ENCODE assay signal across 20 cellular contexts in the genomic region with DNA sequence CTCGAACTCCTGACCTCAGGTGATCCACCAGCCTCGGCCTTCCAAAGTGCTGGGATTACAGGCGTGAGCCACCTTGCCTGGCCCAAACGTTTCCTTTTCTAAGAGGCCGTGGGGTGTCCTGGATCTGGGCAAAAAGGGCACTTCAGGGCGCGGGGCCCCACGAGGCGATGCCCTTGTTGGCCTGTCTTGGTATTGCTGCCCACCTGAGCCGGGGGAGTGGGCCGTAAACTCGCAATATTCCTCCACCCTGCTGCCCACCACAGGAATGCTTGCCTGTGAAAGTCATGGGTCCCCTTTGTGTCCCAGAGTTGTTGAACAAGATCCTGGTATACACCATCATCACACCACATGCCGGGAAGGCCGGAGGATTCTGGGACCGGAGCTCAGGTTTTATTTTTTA. TPM values are rescaled to one million over a fixed set of nuclear protein-coding genes. Genes with fewer than 3 reads are reported as not detected.
DNase-seq lines count a peak whose midpoint lies in the region; ATAC-seq and TF ChIP-seq lines count a peak whose summit lies in the region.
"Had no signal": no experiment of that assay in that cellular context is flagged by ENCODE, and none has a peak within 500 bp of the region (broad histone marks: within the 10 kb centered on the region; RNA-seq: fewer than 3 reads in every experiment).

No MANE protein-coding gene starts in this region.

- H3K27ac ChIP-seq in right atrium auricular region (no peak overlapping the region), Peyer's patch (no peak overlapping the region), neuronal stem cell (replicated peaks; ENCODE audit: low read length) (no peak overlapping the region)
- H3K27ac ChIP-seq: BLaER1 had no signal

- H3K9me3 ChIP-seq in right atrium auricular region (no peaks in the 10 kb centered on the region), Peyer's patch (no peaks in the 10 kb centered on the region), neuronal stem cell (replicated peaks in 1 of 2; ENCODE audit: control insufficient read depth in 2 of 2, insufficient read depth in 1 of 2, low read depth in 1 of 2, low read length in 2 of 2) (peaks cover 0 to 4% of the 10 kb centered on the region in 2 donors)
- H3K9me3 ChIP-seq: BLaER1 had no signal

- no peak overlapping the region for H2BK120ac ChIP-seq in neuronal stem cell (ENCODE audit: low read depth, low read length)

- peaks cover 14% of the 10 kb centered on the region for H3K4me1 Mint-ChIP-seq in activated T-helper 2 cell treated with anti-CD3 and anti-CD28 coated beads, Interferon-gamma antibody, Interleukin-2, Interleukin-4, amounts not matched to agents 10 μg/mL and 5 μg/mL and 100 μg/mL, durations not matched to agents 14 hours and 24 hours and 36 hours (ENCODE audit: low read depth)

- no peaks in the 10 kb centered on the region for H3K36me3 Mint-ChIP-seq in activated T-helper 2 cell treated with anti-CD3 and anti-CD28 coated beads, Interferon-gamma antibody, Interleukin-2, Interleukin-4, amounts not matched to agents 10 μg/mL and 5 μg/mL and 100 μg/mL, durations not matched to agents 14 hours and 24 hours and 36 hours (ENCODE audit: low read depth)
- H3K36me3 Mint-ChIP-seq: CD8-positive, alpha-beta T cell had no signal

- H3K4ac ChIP-seq in neuronal stem cell (ENCODE audit: low read length), result no peak overlapping the region

- intact Hi-C loops in Right ventricle myocardium superior (cut with DNase I), result no loop called here
- intact Hi-C loops in activated T-helper 2 cell treated with anti-CD3 and anti-CD28 coated beads, Interferon-gamma antibody, Interleukin-2, Interleukin-4, amounts not matched to agents 10 μg/mL and 5 μg/mL and 100 μg/mL, durations not matched to agents 14 hours and 24 hours and 36 hours (cut with micrococcal nuclease), result no loop called here

- H3K4me3 Mint-ChIP-seq in activated T-helper 2 cell treated with anti-CD3 and anti-CD28 coated beads, Interferon-gamma antibody, Interleukin-2, Interleukin-4, amounts not matched to agents 10 μg/mL and 5 μg/mL and 100 μg/mL, durations not matched to agents 14 hours and 24 hours and 36 hours (ENCODE audit: low read depth), result no peak overlapping the region
- H3K4me3 Mint-ChIP-seq: CD8-positive, alpha-beta T cell; HFFc6 had no signal

- no peak overlapping the region for H2BK12ac ChIP-seq in neuronal stem cell (ENCODE audit: low read length)

- H2BK15ac ChIP-seq in neuronal stem cell (ENCODE audit: low read length), result no peak overlapping the region

- H3K36me3 ChIP-seq in right atrium auricular region (no peaks in the 10 kb centered on the region), Peyer's patch (no peaks in the 10 kb centered on the region), neuronal stem cell (replicated peaks in 1 of 2; ENCODE audit: control insufficient read depth in 2 of 2, insufficient read depth in 2 of 2, low read length in 2 of 2) (no peaks in the 10 kb centered on the region)
- H3K36me3 ChIP-seq: BLaER1 had no signal

- no peak overlapping the region for H3K27ac Mint-ChIP-seq in activated T-helper 2 cell treated with anti-CD3 and anti-CD28 coated beads, Interferon-gamma antibody, Interleukin-2, Interleukin-4, amounts not matched to agents 10 μg/mL and 5 μg/mL and 100 μg/mL, durations not matched to agents 14 hours and 24 hours and 36 hours
- H3K27ac Mint-ChIP-seq: CD8-positive, alpha-beta T cell; HFFc6 had no signal

- no peak overlapping the region for H4K91ac ChIP-seq in neuronal stem cell (ENCODE audit: low read depth, low read length, poor library complexity)

- no peak overlapping the region for H3K4me2 ChIP-seq in neuronal stem cell (ENCODE audit: insufficient read depth, low read length, poor library complexity, severe bottlenecking)
- H3K4me2 ChIP-seq: BLaER1 had no signal

- peaks cover 3% of the 10 kb centered on the region for H3K9me3 Mint-ChIP-seq in activated T-helper 2 cell treated with anti-CD3 and anti-CD28 coated beads, Interferon-gamma antibody, Interleukin-2, Interleukin-4, amounts not matched to agents 10 μg/mL and 5 μg/mL and 100 μg/mL, durations not matched to agents 14 hours and 24 hours and 36 hours
- H3K9me3 Mint-ChIP-seq: CD8-positive, alpha-beta T cell had no signal

- no peak overlapping the region for H3K9ac ChIP-seq in neuronal stem cell (ENCODE audit: low read depth, low read length, poor library complexity)
- H3K9ac ChIP-seq: BLaER1 had no signal

- H3K18ac ChIP-seq in neuronal stem cell (ENCODE audit: low read length), result no peak overlapping the region

- H3K79me1 ChIP-seq in neuronal stem cell (ENCODE audit: low read depth, low read length), result no peaks in the 10 kb centered on the region

- H4K8ac ChIP-seq in neuronal stem cell (ENCODE audit: low read depth, low read length), result no peak overlapping the region

- H3K23ac ChIP-seq in neuronal stem cell (ENCODE audit: low read depth, low read length, poor library complexity), result no peak overlapping the region

- peaks cover 17% of the 10 kb centered on the region for H3K27me3 Mint-ChIP-seq in activated T-helper 2 cell treated with anti-CD3 and anti-CD28 coated beads, Interferon-gamma antibody, Interleukin-2, Interleukin-4, amounts not matched to agents 10 μg/mL and 5 μg/mL and 100 μg/mL, durations not matched to agents 14 hours and 24 hours and 36 hours (ENCODE audit: low read depth)

- no peak overlapping the region for H3K14ac ChIP-seq in neuronal stem cell (ENCODE audit: low read length)

- ATAC-seq in Right ventricle myocardium superior (ENCODE audit: poor library complexity), result no peak
- no peak for ATAC-seq in GM18505 (IDR thresholded peaks at IDR 0.05; ENCODE audit: unreplicated experiment)
- ATAC-seq: CD8-positive, alpha-beta T cell; Panc1 had no signal

- TF ChIP-seq POLR2A in Peyer's patch (IDR thresholded peaks at IDR 0.05) (no peak), GM18505 (IDR thresholded peaks at IDR 0.05; ENCODE audit: borderline replicate concordance, extremely low read depth, insufficient read depth, insufficient read length) (no peak)

- no peaks in the 10 kb centered on the region for H3K27me3 ChIP-seq in right atrium auricular region
- no peaks in the 10 kb centered on the region for H3K27me3 ChIP-seq in Peyer's patch
- H3K27me3 ChIP-seq in neuronal stem cell (ENCODE audit: control insufficient read depth in 3 of 3, insufficient read depth in 3 of 3, low read depth in 1 of 3, low read length in 3 of 3), result no peaks in the 10 kb centered on the region
- H3K27me3 ChIP-seq: BLaER1 had no signal

- H2AFZ ChIP-seq in neuronal stem cell (ENCODE audit: low read length), result no peak overlapping the region

- DNase-seq in Right ventricle myocardium superior (peak; percentile 19), right atrium auricular region (ENCODE audit: low spot score) (no peak), Peyer's patch (peak in 2 of 3 donors; percentile 9 to 30), neuronal stem cell (ENCODE audit: low spot score) (no peak), ureter (ENCODE audit: low spot score) (peak; percentile 35)
- DNase-seq in activated T-helper 2 cell treated with anti-CD3 and anti-CD28 coated beads, Interferon-gamma antibody, Interleukin-2, Interleukin-4, amounts not matched to agents 10 μg/mL and 5 μg/mL and 100 μg/mL, durations not matched to agents 14 hours and 24 hours and 36 hours (ENCODE audit: low spot score), result no peak
- DNase-seq: Calu3; CD8-positive, alpha-beta T cell; DMS53; HFFc6; KG1; NCI-H1105 treated with DMSO at 0.1 percent for 48 hours; NCI-H1694; NCI-H2081 treated with DMSO at 0.1 percent for 48 hours; NCI-H446 treated with DMSO at 0.1 percent for 48 hours; NCI-H69; SHP77 had no signal

- TF ChIP-seq CTCF in right atrium auricular region (IDR thresholded peaks at IDR 0.05) (no peak), Peyer's patch (IDR thresholded peaks at IDR 0.05) (no peak)

- H2AK5ac ChIP-seq in neuronal stem cell (ENCODE audit: low read depth, low read length), result peak overlapping the region; percentile 38

- no peak overlapping the region for H3K4me3 ChIP-seq in right atrium auricular region
- H3K4me3 ChIP-seq in Peyer's patch, result no peak overlapping the region
- no peak overlapping the region for H3K4me3 ChIP-seq in neuronal stem cell (ENCODE audit: low read length in 2 of 2)
- H3K4me3 ChIP-seq: BLaER1 had no signal

- no CpG with 5 or more reads among the region's 15 CpGs for WGBS in neuronal stem cell (ENCODE audit: extremely low coverage in 2 of 2, insufficient read length in 2 of 2, insufficient replicate concordance in 1 of 2), 2 donors

- no peak overlapping the region for H2BK5ac ChIP-seq in neuronal stem cell (ENCODE audit: low read length)

- peaks cover 0 to 14% of the 10 kb centered on the region in 2 donors for H3K4me1 ChIP-seq in right atrium auricular region
- H3K4me1 ChIP-seq in Peyer's patch, result peaks cover 0 to 12% (median 3%) of the 10 kb centered on the region in 4 donors
- H3K4me1 ChIP-seq in neuronal stem cell (ENCODE audit: control insufficient read depth in 2 of 2, insufficient read depth in 1 of 2, low read depth in 1 of 2, low read length in 2 of 2), result peaks cover 6 to 12% of the 10 kb centered on the region in 2 donors

RNA-seq across cellular contexts. Expression of a gene that starts 49.0 kb away (rescaled TPM):
- total RNA-seq in Right ventricle myocardium superior, result 47.5 TPM
- total RNA-seq in right atrium auricular region, result 10 to 100 TPM; 30.2 to 41.7 TPM
- total RNA-seq in Peyer's patch, result 10 to 100 TPM; 26.6 to 65.7 (median 36.8) TPM
- 40.1 TPM for polyA plus RNA-seq in neuronal stem cell (2013, experiment 1 of 2)
- 38.6 TPM for polyA plus RNA-seq in neuronal stem cell (2013, experiment 2 of 2)
- 116 TPM for total RNA-seq in ureter
- total RNA-seq in activated T-helper 2 cell treated with anti-CD3 and anti-CD28 coated beads, Interferon-gamma antibody, Interleukin-2, Interleukin-4, amounts not matched to agents 10 μg/mL and 5 μg/mL and 100 μg/mL, durations not matched to agents 14 hours and 24 hours and 36 hours, result 196 and 203 TPM in 2 replicates

Comparison
In these comparisons a context has a peak if more than half of its experiments do, and no peak if none do; other contexts are left out.
1. DNase-seq: peak in Right ventricle myocardium superior (single experiment), Peyer's patch (2 of 3) and ureter (single experiment); none in right atrium auricular region (single experiment), neuronal stem cell (single experiment) and activated T-helper 2 cell treated with anti-CD3 and anti-CD28 coated beads, Interferon-gamma antibody, Interleukin-2, Interleukin-4, amounts not matched to agents 10 μg/mL and 5 μg/mL and 100 μg/mL, durations not matched to agents 14 hours and 24 hours and 36 hours (single experiment).